Comparison of ENCODE assay signal across 1 cellular context in the genomic region with DNA sequence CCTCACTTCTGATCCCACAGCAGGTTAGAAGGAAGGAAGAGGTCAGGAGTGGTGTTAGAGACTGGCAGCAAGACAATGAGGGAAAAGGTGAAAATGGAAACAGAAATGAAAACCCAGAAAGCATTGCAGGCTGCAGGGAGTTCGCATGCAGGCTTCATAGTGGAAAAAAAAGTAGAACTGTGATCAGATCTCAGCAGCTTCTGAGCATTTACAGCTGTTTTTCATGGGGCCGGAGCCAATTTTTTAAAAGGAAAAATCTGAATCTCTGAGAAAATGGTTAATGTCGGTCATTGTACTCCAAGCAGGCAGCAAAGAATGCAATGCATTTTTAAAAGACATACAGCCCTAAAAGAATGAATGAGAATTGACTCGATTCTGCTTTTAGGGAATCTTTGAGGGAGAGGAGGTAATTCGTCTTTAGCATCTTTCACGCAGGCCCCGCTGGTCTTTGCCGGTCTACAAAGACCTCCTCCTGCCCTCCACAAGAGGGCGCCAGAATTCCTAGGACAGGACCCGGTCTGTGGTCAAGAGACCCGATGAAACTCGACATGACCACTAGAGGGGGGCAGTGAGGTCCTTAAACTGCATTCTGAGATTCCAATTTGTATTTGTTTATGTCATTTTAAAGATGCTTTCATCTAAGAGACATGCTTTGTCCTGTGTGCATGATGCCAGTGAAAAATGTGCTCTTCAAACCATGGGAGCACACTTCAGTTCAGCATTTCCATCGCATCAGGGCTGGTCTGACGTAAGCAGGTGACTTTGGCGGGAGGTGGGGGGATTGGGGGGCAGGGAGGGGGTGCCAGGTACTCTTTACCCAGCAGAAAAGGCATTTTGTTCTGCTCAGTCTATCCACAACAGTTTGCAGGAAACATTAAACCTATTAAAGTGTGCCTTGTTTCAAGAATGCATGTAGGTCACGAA.
A peak's percentile ranks its signal among the peaks of the same experiment; 100 is the strongest.
TF ChIP-seq lines count a peak whose summit lies in the region.

No MANE protein-coding gene starts in this region.

TF ChIP-seq in GM12878, 131 proteins besides CTCF, POLR2A, EP300 and RAD21 (continued from another document):
- TF ChIP-seq, protein P1, sequence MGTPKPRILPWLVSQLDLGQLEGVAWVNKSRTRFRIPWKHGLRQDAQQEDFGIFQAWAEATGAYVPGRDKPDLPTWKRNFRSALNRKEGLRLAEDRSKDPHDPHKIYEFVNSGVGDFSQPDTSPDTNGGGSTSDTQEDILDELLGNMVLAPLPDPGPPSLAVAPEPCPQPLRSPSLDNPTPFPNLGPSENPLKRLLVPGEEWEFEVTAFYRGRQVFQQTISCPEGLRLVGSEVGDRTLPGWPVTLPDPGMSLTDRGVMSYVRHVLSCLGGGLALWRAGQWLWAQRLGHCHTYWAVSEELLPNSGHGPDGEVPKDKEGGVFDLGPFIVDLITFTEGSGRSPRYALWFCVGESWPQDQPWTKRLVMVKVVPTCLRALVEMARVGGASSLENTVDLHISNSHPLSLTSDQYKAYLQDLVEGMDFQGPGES (IDR thresholded peaks at IDR 0.05), result 0 out of 2 replicates have a peak, but pooled peaks have one; percentile 8
- peak; percentile 88 for TF ChIP-seq YY1 (IDR thresholded peaks at IDR 0.05; ENCODE audit: low read depth, low read length)
- TF ChIP-seq PAX5 (IDR thresholded peaks at IDR 0.05; ENCODE audit: borderline replicate concordance, low read depth, low read length), result 0 out of 2 replicates have a peak, but pooled peaks have one; percentile 39
- no peak for TF ChIP-seq MTA3 (IDR thresholded peaks at IDR 0.05; ENCODE audit: borderline replicate concordance, low read length)
- TF ChIP-seq, protein P2, sequence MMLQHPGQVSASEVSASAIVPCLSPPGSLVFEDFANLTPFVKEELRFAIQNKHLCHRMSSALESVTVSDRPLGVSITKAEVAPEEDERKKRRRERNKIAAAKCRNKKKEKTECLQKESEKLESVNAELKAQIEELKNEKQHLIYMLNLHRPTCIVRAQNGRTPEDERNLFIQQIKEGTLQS (IDR thresholded peaks at IDR 0.05; ENCODE audit: borderline replicate concordance, extremely low read depth, low read depth, low read length), result peak; percentile 42; the same call in 1 of the 2 replicates
- TF ChIP-seq RUNX3 (IDR thresholded peaks at IDR 0.05; ENCODE audit: low read length), result peak; percentile 98
- TF ChIP-seq EGR1 (IDR thresholded peaks at IDR 0.05; ENCODE audit: borderline replicate concordance in 1 of 2, low read depth in 2 of 2, low read length in 2 of 2), result no peak
- peak; percentile 73 for TF ChIP-seq IRF4 (IDR thresholded peaks at IDR 0.05; ENCODE audit: low read depth, low read length)
- TF ChIP-seq GABPA (IDR thresholded peaks at IDR 0.05; ENCODE audit: low read depth), result no peak
- TF ChIP-seq CBX5 (IDR thresholded peaks at IDR 0.05; ENCODE audit: low read depth), result 0 out of 2 replicates have a peak, but pooled peaks have one; percentile 34
- TF ChIP-seq CREM (IDR thresholded peaks at IDR 0.05; ENCODE audit: low read depth), result peak; percentile 29; the same call in 1 of the 2 replicates
- TF ChIP-seq ESRRA (IDR thresholded peaks at IDR 0.05; ENCODE audit: low read length), result no peak
- 0 out of 2 replicates have a peak, but pooled peaks have one; percentile 44 for TF ChIP-seq CREB1 (IDR thresholded peaks at IDR 0.05; ENCODE audit: low read depth)
- no peak for TF ChIP-seq BACH1 (IDR thresholded peaks at IDR 0.05; ENCODE audit: borderline replicate concordance)
- TF ChIP-seq SPI1 (IDR thresholded peaks at IDR 0.05; ENCODE audit: borderline replicate concordance, insufficient read depth, low read depth, low read length), result no peak
- TF ChIP-seq EZH2 (IDR thresholded peaks at IDR 0.05; ENCODE audit: borderline replicate concordance, control insufficient read depth, low read depth, low read length), result no peak
- peak; percentile 43; the same call in 1 of the 2 replicates for TF ChIP-seq ZNF207 (IDR thresholded peaks at IDR 0.05; ENCODE audit: borderline replicate concordance)
- no peak for TF ChIP-seq POLR2AphosphoS2 (IDR thresholded peaks at IDR 0.05; ENCODE audit: low read depth, low read length)
- TF ChIP-seq, protein P3, sequence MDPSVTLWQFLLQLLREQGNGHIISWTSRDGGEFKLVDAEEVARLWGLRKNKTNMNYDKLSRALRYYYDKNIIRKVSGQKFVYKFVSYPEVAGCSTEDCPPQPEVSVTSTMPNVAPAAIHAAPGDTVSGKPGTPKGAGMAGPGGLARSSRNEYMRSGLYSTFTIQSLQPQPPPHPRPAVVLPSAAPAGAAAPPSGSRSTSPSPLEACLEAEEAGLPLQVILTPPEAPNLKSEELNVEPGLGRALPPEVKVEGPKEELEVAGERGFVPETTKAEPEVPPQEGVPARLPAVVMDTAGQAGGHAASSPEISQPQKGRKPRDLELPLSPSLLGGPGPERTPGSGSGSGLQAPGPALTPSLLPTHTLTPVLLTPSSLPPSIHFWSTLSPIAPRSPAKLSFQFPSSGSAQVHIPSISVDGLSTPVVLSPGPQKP (IDR thresholded peaks at IDR 0.05; ENCODE audit: low read depth, low read length), result no peak
- TF ChIP-seq EED (IDR thresholded peaks at IDR 0.05; ENCODE audit: low read depth), result peak; percentile 37; the same call in 1 of the 2 replicates
- peak; percentile 100 for TF ChIP-seq SMC3 (IDR thresholded peaks at IDR 0.05; ENCODE audit: borderline replicate concordance, low read length)
- TF ChIP-seq WRNIP1 (IDR thresholded peaks at IDR 0.05; ENCODE audit: borderline replicate concordance, low read depth, low read length), result 0 out of 2 replicates have a peak, but pooled peaks have one; percentile 37
- TF ChIP-seq, protein P4, sequence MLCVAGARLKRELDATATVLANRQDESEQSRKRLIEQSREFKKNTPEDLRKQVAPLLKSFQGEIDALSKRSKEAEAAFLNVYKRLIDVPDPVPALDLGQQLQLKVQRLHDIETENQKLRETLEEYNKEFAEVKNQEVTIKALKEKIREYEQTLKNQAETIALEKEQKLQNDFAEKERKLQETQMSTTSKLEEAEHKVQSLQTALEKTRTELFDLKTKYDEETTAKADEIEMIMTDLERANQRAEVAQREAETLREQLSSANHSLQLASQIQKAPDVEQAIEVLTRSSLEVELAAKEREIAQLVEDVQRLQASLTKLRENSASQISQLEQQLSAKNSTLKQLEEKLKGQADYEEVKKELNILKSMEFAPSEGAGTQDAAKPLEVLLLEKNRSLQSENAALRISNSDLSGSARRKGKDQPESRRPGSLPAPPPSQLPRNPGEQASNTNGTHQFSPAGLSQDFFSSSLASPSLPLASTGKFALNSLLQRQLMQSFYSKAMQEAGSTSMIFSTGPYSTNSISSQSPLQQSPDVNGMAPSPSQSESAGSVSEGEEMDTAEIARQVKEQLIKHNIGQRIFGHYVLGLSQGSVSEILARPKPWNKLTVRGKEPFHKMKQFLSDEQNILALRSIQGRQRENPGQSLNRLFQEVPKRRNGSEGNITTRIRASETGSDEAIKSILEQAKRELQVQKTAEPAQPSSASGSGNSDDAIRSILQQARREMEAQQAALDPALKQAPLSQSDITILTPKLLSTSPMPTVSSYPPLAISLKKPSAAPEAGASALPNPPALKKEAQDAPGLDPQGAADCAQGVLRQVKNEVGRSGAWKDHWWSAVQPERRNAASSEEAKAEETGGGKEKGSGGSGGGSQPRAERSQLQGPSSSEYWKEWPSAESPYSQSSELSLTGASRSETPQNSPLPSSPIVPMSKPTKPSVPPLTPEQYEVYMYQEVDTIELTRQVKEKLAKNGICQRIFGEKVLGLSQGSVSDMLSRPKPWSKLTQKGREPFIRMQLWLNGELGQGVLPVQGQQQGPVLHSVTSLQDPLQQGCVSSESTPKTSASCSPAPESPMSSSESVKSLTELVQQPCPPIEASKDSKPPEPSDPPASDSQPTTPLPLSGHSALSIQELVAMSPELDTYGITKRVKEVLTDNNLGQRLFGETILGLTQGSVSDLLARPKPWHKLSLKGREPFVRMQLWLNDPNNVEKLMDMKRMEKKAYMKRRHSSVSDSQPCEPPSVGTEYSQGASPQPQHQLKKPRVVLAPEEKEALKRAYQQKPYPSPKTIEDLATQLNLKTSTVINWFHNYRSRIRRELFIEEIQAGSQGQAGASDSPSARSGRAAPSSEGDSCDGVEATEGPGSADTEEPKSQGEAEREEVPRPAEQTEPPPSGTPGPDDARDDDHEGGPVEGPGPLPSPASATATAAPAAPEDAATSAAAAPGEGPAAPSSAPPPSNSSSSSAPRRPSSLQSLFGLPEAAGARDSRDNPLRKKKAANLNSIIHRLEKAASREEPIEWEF (IDR thresholded peaks at IDR 0.05; ENCODE audit: insufficient replicate concordance, low read depth, low read length), result no peak
- peak; percentile 32 for TF ChIP-seq SP1 (IDR thresholded peaks at IDR 0.05; ENCODE audit: low read depth, low read length)
- peak; percentile 78; the same call in 2 of the 3 replicates for TF ChIP-seq POU2F2 (IDR thresholded peaks at IDR 0.05; ENCODE audit: borderline replicate concordance, low read depth, low read length)
- TF ChIP-seq CBX3 (IDR thresholded peaks at IDR 0.05; ENCODE audit: borderline replicate concordance, low read depth), result no peak
- TF ChIP-seq, protein P5, sequence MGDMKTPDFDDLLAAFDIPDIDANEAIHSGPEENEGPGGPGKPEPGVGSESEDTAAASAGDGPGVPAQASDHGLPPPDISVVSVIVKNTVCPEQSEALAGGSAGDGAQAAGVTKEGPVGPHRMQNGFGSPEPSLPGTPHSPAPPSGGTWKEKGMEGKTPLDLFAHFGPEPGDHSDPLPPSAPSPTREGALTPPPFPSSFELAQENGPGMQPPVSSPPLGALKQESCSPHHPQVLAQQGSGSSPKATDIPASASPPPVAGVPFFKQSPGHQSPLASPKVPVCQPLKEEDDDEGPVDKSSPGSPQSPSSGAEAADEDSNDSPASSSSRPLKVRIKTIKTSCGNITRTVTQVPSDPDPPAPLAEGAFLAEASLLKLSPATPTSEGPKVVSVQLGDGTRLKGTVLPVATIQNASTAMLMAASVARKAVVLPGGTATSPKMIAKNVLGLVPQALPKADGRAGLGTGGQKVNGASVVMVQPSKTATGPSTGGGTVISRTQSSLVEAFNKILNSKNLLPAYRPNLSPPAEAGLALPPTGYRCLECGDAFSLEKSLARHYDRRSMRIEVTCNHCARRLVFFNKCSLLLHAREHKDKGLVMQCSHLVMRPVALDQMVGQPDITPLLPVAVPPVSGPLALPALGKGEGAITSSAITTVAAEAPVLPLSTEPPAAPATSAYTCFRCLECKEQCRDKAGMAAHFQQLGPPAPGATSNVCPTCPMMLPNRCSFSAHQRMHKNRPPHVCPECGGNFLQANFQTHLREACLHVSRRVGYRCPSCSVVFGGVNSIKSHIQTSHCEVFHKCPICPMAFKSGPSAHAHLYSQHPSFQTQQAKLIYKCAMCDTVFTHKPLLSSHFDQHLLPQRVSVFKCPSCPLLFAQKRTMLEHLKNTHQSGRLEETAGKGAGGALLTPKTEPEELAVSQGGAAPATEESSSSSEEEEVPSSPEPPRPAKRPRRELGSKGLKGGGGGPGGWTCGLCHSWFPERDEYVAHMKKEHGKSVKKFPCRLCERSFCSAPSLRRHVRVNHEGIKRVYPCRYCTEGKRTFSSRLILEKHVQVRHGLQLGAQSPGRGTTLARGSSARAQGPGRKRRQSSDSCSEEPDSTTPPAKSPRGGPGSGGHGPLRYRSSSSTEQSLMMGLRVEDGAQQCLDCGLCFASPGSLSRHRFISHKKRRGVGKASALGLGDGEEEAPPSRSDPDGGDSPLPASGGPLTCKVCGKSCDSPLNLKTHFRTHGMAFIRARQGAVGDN (IDR thresholded peaks at IDR 0.05), result no peak
- peak; percentile 69; the same call in 1 of the 2 replicates for TF ChIP-seq RB1 (IDR thresholded peaks at IDR 0.05; ENCODE audit: borderline replicate concordance)
- TF ChIP-seq, protein P6, sequence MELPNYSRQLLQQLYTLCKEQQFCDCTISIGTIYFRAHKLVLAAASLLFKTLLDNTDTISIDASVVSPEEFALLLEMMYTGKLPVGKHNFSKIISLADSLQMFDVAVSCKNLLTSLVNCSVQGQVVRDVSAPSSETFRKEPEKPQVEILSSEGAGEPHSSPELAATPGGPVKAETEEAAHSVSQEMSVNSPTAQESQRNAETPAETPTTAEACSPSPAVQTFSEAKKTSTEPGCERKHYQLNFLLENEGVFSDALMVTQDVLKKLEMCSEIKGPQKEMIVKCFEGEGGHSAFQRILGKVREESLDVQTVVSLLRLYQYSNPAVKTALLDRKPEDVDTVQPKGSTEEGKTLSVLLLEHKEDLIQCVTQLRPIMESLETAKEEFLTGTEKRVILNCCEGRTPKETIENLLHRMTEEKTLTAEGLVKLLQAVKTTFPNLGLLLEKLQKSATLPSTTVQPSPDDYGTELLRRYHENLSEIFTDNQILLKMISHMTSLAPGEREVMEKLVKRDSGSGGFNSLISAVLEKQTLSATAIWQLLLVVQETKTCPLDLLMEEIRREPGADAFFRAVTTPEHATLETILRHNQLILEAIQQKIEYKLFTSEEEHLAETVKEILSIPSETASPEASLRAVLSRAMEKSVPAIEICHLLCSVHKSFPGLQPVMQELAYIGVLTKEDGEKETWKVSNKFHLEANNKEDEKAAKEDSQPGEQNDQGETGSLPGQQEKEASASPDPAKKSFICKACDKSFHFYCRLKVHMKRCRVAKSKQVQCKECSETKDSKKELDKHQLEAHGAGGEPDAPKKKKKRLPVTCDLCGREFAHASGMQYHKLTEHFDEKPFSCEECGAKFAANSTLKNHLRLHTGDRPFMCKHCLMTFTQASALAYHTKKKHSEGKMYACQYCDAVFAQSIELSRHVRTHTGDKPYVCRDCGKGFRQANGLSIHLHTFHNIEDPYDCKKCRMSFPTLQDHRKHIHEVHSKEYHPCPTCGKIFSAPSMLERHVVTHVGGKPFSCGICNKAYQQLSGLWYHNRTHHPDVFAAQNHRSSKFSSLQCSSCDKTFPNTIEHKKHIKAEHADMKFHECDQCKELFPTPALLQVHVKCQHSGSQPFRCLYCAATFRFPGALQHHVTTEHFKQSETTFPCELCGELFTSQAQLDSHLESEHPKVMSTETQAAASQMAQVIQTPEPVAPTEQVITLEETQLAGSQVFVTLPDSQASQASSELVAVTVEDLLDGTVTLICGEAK (IDR thresholded peaks at IDR 0.05; ENCODE audit: borderline replicate concordance), result no peak
- peak; percentile 55; the same call in 1 of the 2 replicates for TF ChIP-seq SMARCA5 (IDR thresholded peaks at IDR 0.05)
- TF ChIP-seq NRF1 (conservative IDR thresholded peaks at IDR 0.05; ENCODE audit: low read depth, low read length), result no peak
- peak; percentile 45; the same call in 1 of the 2 replicates for TF ChIP-seq TBL1XR1 (IDR thresholded peaks at IDR 0.05; ENCODE audit: low read depth, low read length)
- TF ChIP-seq FOXM1 (IDR thresholded peaks at IDR 0.05; ENCODE audit: low read depth, low read length), result peak; percentile 90
- TF ChIP-seq CHD2 (IDR thresholded peaks at IDR 0.05; ENCODE audit: borderline replicate concordance, low read depth, low read length), result no peak
- TF ChIP-seq CBFB (IDR thresholded peaks at IDR 0.05; ENCODE audit: low read depth), result peak; percentile 94
